In the genomic region with DNA sequence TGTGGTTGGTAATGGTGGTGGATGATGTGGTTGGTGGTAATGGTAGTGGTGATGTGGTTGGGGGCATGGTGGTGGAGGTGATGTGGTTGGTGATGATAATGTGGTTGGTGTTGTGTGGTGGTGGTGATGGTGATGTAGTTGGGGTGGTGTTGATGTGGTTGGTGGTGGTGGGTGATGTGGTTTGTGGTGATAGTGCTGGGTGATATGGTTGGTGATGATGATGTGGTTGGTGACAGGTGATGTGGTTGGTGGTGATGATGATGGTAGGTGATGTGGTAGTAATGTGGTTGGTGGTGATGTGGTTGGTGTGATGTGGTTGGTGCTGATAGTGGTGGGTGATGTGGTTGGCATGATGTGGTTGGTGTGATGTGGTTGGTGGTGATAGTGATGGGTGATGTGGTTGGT, we compare ENCODE assay signal across 22 cellular contexts. TPM values are rescaled to one million over a fixed set of nuclear protein-coding genes. Genes with fewer than 3 reads are reported as not detected.
DNase-seq lines count a peak whose midpoint lies in the region; ATAC-seq, FAIRE-seq and TF ChIP-seq lines count a peak whose summit lies in the region.
"Had no signal": no experiment of that assay in that cellular context is flagged by ENCODE, and none has a peak within 500 bp of the region (broad histone marks: within the 10 kb centered on the region; RNA-seq: fewer than 3 reads in every experiment).

No MANE protein-coding gene starts in this region.

- peaks cover 19% of the 10 kb centered on the region for H3K27me3 Mint-ChIP-seq in activated CD8-positive, alpha-beta T cell treated with anti-CD3 and anti-CD28 coated beads, Interleukin-2, amount 10 ng/mL, durations not matched to agents 7 days and 5 days (ENCODE audit: low read depth)
- H3K27me3 Mint-ChIP-seq in activated CD8-positive, alpha-beta T cell treated with anti-CD3 and anti-CD28 coated beads for 36 hours: peaks cover 16% of the 10 kb centered on the region

- POLR2A ChIA-PET in activated CD8-positive, alpha-beta T cell treated with anti-CD3 and anti-CD28 coated beads, Interleukin-2, amount 10 ng/mL, durations not matched to agents 7 days and 5 days (lab: Charles Lee): no interaction called here
- POLR2A ChIA-PET in activated CD8-positive, alpha-beta T cell treated with anti-CD3 and anti-CD28 coated beads for 36 hours (lab: Charles Lee): no interaction called here
- POLR2A ChIA-PET in RWPE1 (lab: Yijun Ruan, JAX; ENCODE audit: low non-redundant PET): no interaction called here
- POLR2A ChIA-PET in H1 (lab: Charles Lee; ENCODE audit: partially characterized antibody): no interaction called here

- H3K23me2 ChIP-seq in H1 (ENCODE audit: low read depth, low read length): peaks cover 21% of the 10 kb centered on the region; the same call in 1 of the 2 replicates

- TF ChIP-seq RAD21 in H1 (IDR thresholded peaks at IDR 0.05 in 1 of 2, conservative IDR thresholded peaks at IDR 0.05 in 1 of 2; ENCODE audit: low read depth in 2 of 2, low read length in 2 of 2): no peak

- H4K8ac ChIP-seq in H1 (ENCODE audit: extremely low read depth, insufficient read depth, low read length) (no peak overlapping the region), trophoblast cell (ENCODE audit: low read depth, low read length) (no peak overlapping the region)

- H3K14ac ChIP-seq in H1 (ENCODE audit: insufficient read length): no peak overlapping the region
- H3K14ac ChIP-seq in trophoblast cell (ENCODE audit: low read length): no peak overlapping the region

- H4K12ac ChIP-seq in trophoblast cell (ENCODE audit: low read depth, low read length): no peak overlapping the region

- no peak overlapping the region for H3K4me2 ChIP-seq in H1 (ENCODE audit: insufficient read depth in 1 of 2, low read depth in 2 of 2, low read length in 2 of 2)
- H3K4me2 ChIP-seq in trophoblast cell (ENCODE audit: low read length): no peak overlapping the region
- H3K4me2 ChIP-seq: KMS-11 had no signal

- no peak overlapping the region for H4K5ac ChIP-seq in H1 (ENCODE audit: insufficient read length, low read depth, low read length)

- peak overlapping the region; percentile 93 for H3K56ac ChIP-seq in H1 (replicated peaks; ENCODE audit: insufficient read length, low read depth, low read length)

- H3K4me3 Mint-ChIP-seq in activated CD8-positive, alpha-beta T cell treated with anti-CD3 and anti-CD28 coated beads, Interleukin-2, amount 10 ng/mL, durations not matched to agents 7 days and 5 days: no peak overlapping the region
- no peak overlapping the region for H3K4me3 Mint-ChIP-seq in activated CD8-positive, alpha-beta T cell treated with anti-CD3 and anti-CD28 coated beads for 36 hours
- H3K4me3 Mint-ChIP-seq: B cell, H9 had no signal

- H3K4me1 Mint-ChIP-seq in activated CD8-positive, alpha-beta T cell treated with anti-CD3 and anti-CD28 coated beads, Interleukin-2, amount 10 ng/mL, durations not matched to agents 7 days and 5 days (ENCODE audit: low read depth): peaks cover 12% of the 10 kb centered on the region
- peaks cover 7% of the 10 kb centered on the region for H3K4me1 Mint-ChIP-seq in activated CD8-positive, alpha-beta T cell treated with anti-CD3 and anti-CD28 coated beads for 36 hours (ENCODE audit: low read depth)

- no peak overlapping the region for H3K27ac Mint-ChIP-seq in activated CD8-positive, alpha-beta T cell treated with anti-CD3 and anti-CD28 coated beads, Interleukin-2, amount 10 ng/mL, durations not matched to agents 7 days and 5 days
- H3K27ac Mint-ChIP-seq in activated CD8-positive, alpha-beta T cell treated with anti-CD3 and anti-CD28 coated beads for 36 hours: no peak overlapping the region
- H3K27ac Mint-ChIP-seq: B cell, H9 had no signal

- H3K79me2 ChIP-seq in H1 (ENCODE audit: control insufficient read depth in 1 of 2, insufficient read depth in 2 of 2, low read length in 2 of 2) (no peaks in the 10 kb centered on the region), trophoblast cell (ENCODE audit: control insufficient read depth, insufficient read depth, low read length, poor library complexity) (no peaks in the 10 kb centered on the region)

- ATAC-seq in activated CD8-positive, alpha-beta T cell treated with anti-CD3 and anti-CD28 coated beads, Interleukin-2, amount 10 ng/mL, durations not matched to agents 7 days and 5 days: no peak
- ATAC-seq in activated CD8-positive, alpha-beta T cell treated with anti-CD3 and anti-CD28 coated beads for 36 hours: no peak

- no peak for TF ChIP-seq CTCF in activated CD8-positive, alpha-beta T cell treated with anti-CD3 and anti-CD28 coated beads for 36 hours (IDR thresholded peaks at IDR 0.05)
- TF ChIP-seq CTCF in RWPE1 (conservative IDR thresholded peaks at IDR 0.05; ENCODE audit: low read depth) (no peak), H1 (IDR thresholded peaks at IDR 0.05; ENCODE audit: control extremely low read depth in 1 of 3, insufficient read depth in 1 of 3, low read depth in 1 of 3, low read length in 3 of 3) (no peak)

- H2AK5ac ChIP-seq in H1 (ENCODE audit: low read depth, low read length) (peak overlapping the region; percentile 32; the same call in 1 of the 2 replicates), trophoblast cell (ENCODE audit: low read length) (no peak overlapping the region)

- H3K36me3 ChIP-seq in H1 (ENCODE audit: control insufficient read depth in 2 of 4, insufficient read depth in 4 of 4, low read length in 3 of 4): no peaks in the 10 kb centered on the region
- H3K36me3 ChIP-seq in trophoblast cell (ENCODE audit: control insufficient read depth in 1 of 2, insufficient read depth in 2 of 2, low read length in 2 of 2): no peaks in the 10 kb centered on the region

- H3K23ac ChIP-seq in H1 (ENCODE audit: insufficient read length) (no peak overlapping the region), trophoblast cell (ENCODE audit: low read length) (peak overlapping the region; percentile 24)

- TF ChIP-seq POLR2A in H1 (IDR thresholded peaks at IDR 0.05; ENCODE audit: control extremely low read depth in 1 of 2, low read depth in 2 of 2, low read length in 2 of 2): no peak

- FAIRE-seq in H1 (lab: Jason Lieb, UNC): no peak

- H3K9ac ChIP-seq in H1 (replicated peaks in 1 of 4; ENCODE audit: extremely low read depth in 1 of 4, low read depth in 3 of 4, low read length in 3 of 4): no peak overlapping the region
- H3K9ac ChIP-seq in trophoblast cell (ENCODE audit: low read length): no peak overlapping the region
- H3K9ac ChIP-seq: KMS-11 had no signal

- peak; percentile 44 for DNase-seq in activated CD8-positive, alpha-beta T cell treated with anti-CD3 and anti-CD28 coated beads, Interleukin-2, amount 10 ng/mL, durations not matched to agents 7 days and 5 days
- no peak for DNase-seq in activated CD8-positive, alpha-beta T cell treated with anti-CD3 and anti-CD28 coated beads for 36 hours
- DNase-seq in RWPE1 (ENCODE audit: low spot score) (no peak), H1 (ENCODE audit: low read depth in 1 of 2, low spot score in 2 of 2) (no peak), trophoblast cell (no peak), HT-29 (ENCODE audit: low spot score) (no peak), substantia nigra (lab: John Stamatoyannopoulos, UW) (no peak)
- no peak for DNase-seq in activated CD4-positive, alpha-beta T cell treated with anti-CD3 and anti-CD28 coated beads for 1 hour
- DNase-seq: DMS 273 treated with DMSO at 0.1 percent for 48 hours, DND-41, H9, NCI-H1417 treated with DMSO at 0.1 percent for 48 hours, NCI-H187 treated with DMSO at 0.1 percent for 48 hours, NCI-H2227 treated with DMSO at 0.1 percent for 48 hours, NCI-H510A treated with DMSO at 0.1 percent for 48 hours, NCI-H774, OCI-M1, RPMI8226, SIG-M5 had no signal

- no peak overlapping the region for H3K18ac ChIP-seq in H1 (ENCODE audit: extremely low read depth, low read length)
- H3K18ac ChIP-seq in trophoblast cell (ENCODE audit: low read length): no peak overlapping the region

- TF ChIP-seq EP300 in H1 (IDR thresholded peaks at IDR 0.05; ENCODE audit: borderline replicate concordance in 1 of 2, low read depth in 2 of 2, low read length in 2 of 2): no peak

- H4K91ac ChIP-seq in H1 (replicated peaks; ENCODE audit: insufficient read length, low read length): peak overlapping the region; percentile 74
- no peak overlapping the region for H4K91ac ChIP-seq in trophoblast cell (ENCODE audit: low read depth, low read length)

- peak overlapping the region; percentile 91 for H3K27ac ChIP-seq in RWPE1
- H3K27ac ChIP-seq in H1 (ENCODE audit: low read depth, low read length): no peak overlapping the region
- H3K27ac ChIP-seq in trophoblast cell (ENCODE audit: low read depth, low read length): no peak overlapping the region
- no peak overlapping the region for H3K27ac ChIP-seq in substantia nigra (ENCODE audit: low read depth, low read length, poor library complexity, severe bottlenecking)
- H3K27ac ChIP-seq: 22Rv1, KMS-11 had no signal

- H3K9me3 ChIP-seq in H1 (ENCODE audit: insufficient read depth in 2 of 2, low read depth in 1 of 2, low read length in 1 of 2) (peaks cover 0 to 6% of the 10 kb centered on the region in 2 experiments; a peak in 1 of 4 replicates), trophoblast cell (ENCODE audit: insufficient read depth, low read depth, low read length) (peaks cover 14% of the 10 kb centered on the region)

- H3K9me3 Mint-ChIP-seq in activated CD8-positive, alpha-beta T cell treated with anti-CD3 and anti-CD28 coated beads, Interleukin-2, amount 10 ng/mL, durations not matched to agents 7 days and 5 days (ENCODE audit: insufficient read depth): no peaks in the 10 kb centered on the region
- H3K9me3 Mint-ChIP-seq in activated CD8-positive, alpha-beta T cell treated with anti-CD3 and anti-CD28 coated beads for 36 hours: no peaks in the 10 kb centered on the region
- H3K9me3 Mint-ChIP-seq: H9 had no signal

- peaks cover 0 to 9% (median 5%) of the 10 kb centered on the region in 4 experiments; a peak in 4 of 7 replicates for H3K4me1 ChIP-seq in H1 (replicated peaks in 1 of 4; ENCODE audit: control insufficient read depth in 3 of 4, insufficient read depth in 4 of 4, low read length in 3 of 4)
- peaks cover 8 to 12% of the 10 kb centered on the region in 2 experiments for H3K4me1 ChIP-seq in trophoblast cell (ENCODE audit: control insufficient read depth in 1 of 2, insufficient read depth in 2 of 2, low read length in 2 of 2)

- H2BK20ac ChIP-seq in H1 (ENCODE audit: low read length): peak overlapping the region; percentile 15; the same call in 1 of the 2 replicates

- H2BK12ac ChIP-seq in H1 (ENCODE audit: low read depth, low read length) (0 out of 2 replicates have a peak overlapping the region, but pooled peaks have one; percentile 60), trophoblast cell (ENCODE audit: low read length) (no peak overlapping the region)

- H2BK120ac ChIP-seq in H1 (replicated peaks; ENCODE audit: low read depth, low read length) (no peak overlapping the region), trophoblast cell (ENCODE audit: insufficient read depth, low read length, poor library complexity) (no peak overlapping the region)

- no peak overlapping the region for H2AFZ ChIP-seq in H1 (ENCODE audit: low read length)
- H2AFZ ChIP-seq in trophoblast cell (ENCODE audit: insufficient read depth, low read length, poor library complexity): no peak overlapping the region

- no peaks in the 10 kb centered on the region; the same call in 1 of the 2 replicates for H3K79me1 ChIP-seq in H1 (ENCODE audit: low read depth, low read length)
- peaks cover 12% of the 10 kb centered on the region for H3K79me1 ChIP-seq in trophoblast cell (ENCODE audit: low read length)

- no peaks in the 10 kb centered on the region; a peak in 1 of 7 replicates for H3K27me3 ChIP-seq in H1 (replicated peaks in 1 of 4; ENCODE audit: control insufficient read depth in 3 of 4, extremely low read depth in 1 of 4, insufficient read depth in 3 of 4, low read length in 3 of 4)
- no peaks in the 10 kb centered on the region for H3K27me3 ChIP-seq in trophoblast cell (ENCODE audit: insufficient read depth, low read length)

- no peaks in the 10 kb centered on the region for H3K36me3 Mint-ChIP-seq in activated CD8-positive, alpha-beta T cell treated with anti-CD3 and anti-CD28 coated beads, Interleukin-2, amount 10 ng/mL, durations not matched to agents 7 days and 5 days (ENCODE audit: low read depth)
- no peaks in the 10 kb centered on the region for H3K36me3 Mint-ChIP-seq in activated CD8-positive, alpha-beta T cell treated with anti-CD3 and anti-CD28 coated beads for 36 hours (ENCODE audit: low read depth)

- intact Hi-C loops in activated CD8-positive, alpha-beta T cell treated with anti-CD3 and anti-CD28 coated beads for 36 hours (cut with micrococcal nuclease): no loop called here

- H2BK15ac ChIP-seq in H1 (ENCODE audit: low read length): peak overlapping the region; percentile 92

- H3K4me3 ChIP-seq in H1 (ENCODE audit: extremely low read depth in 1 of 4, insufficient read depth in 2 of 4, low read depth in 3 of 4, low read length in 4 of 4) (no peak overlapping the region), trophoblast cell (ENCODE audit: low read depth, low read length) (peak overlapping the region; percentile 62)

- no peak overlapping the region for H2BK5ac ChIP-seq in H1 (ENCODE audit: low read depth, low read length)
- no peak overlapping the region for H2BK5ac ChIP-seq in trophoblast cell (ENCODE audit: low read depth, low read length, poor library complexity)

- CTCF ChIA-PET in activated CD8-positive, alpha-beta T cell treated with anti-CD3 and anti-CD28 coated beads, Interleukin-2, amount 10 ng/mL, durations not matched to agents 7 days and 5 days (lab: Charles Lee): no interaction called here
- CTCF ChIA-PET in activated CD8-positive, alpha-beta T cell treated with anti-CD3 and anti-CD28 coated beads for 36 hours (lab: Charles Lee): no interaction called here
- CTCF ChIA-PET in RWPE1 (lab: Yijun Ruan, JAX): no interaction called here
- CTCF ChIA-PET in H1 (lab: Charles Lee; ENCODE audit: partially characterized antibody): interaction anchor here (1.7 kb wide), 1 partner anchor 15 kb away, joined by 5 read pairs; no protein-coding TSS in a partner anchor

- H4K20me1 ChIP-seq in H1 (replicated peaks in 1 of 2; ENCODE audit: control insufficient read depth in 1 of 2, insufficient read depth in 2 of 2, low read length in 2 of 2): peaks cover 0 to 7% of the 10 kb centered on the region in 2 experiments

- H3K4ac ChIP-seq in H1 (replicated peaks; ENCODE audit: insufficient read length, low read depth, low read length): no peak overlapping the region
- no peak overlapping the region for H3K4ac ChIP-seq in trophoblast cell (ENCODE audit: low read depth, low read length)

RNA-seq across cellular contexts. Expression of gene BAHCC1, which starts 29.4 kb away (rescaled TPM):
- under 1 TPM; 0.87 to 0.91 TPM for total RNA-seq in activated CD8-positive, alpha-beta T cell treated with anti-CD3 and anti-CD28 coated beads, Interleukin-2, amount 10 ng/mL, durations not matched to agents 7 days and 5 days
- total RNA-seq in activated CD8-positive, alpha-beta T cell treated with anti-CD3 and anti-CD28 coated beads for 36 hours: under 1 TPM; 0.40 to 0.65 TPM
- 0.58 and 0.71 TPM in 2 replicates for total RNA-seq in H1 (2021; fragmentation: NEBNext Ultra II Directional; extraction: Animal tissue kit (Norgen Biotek cat#: 25700))
- 0.26 and 0.61 TPM in 2 replicates for polyA plus RNA-seq in H1 (2011; rRNA removed)
- 0.47 TPM for polyA plus RNA-seq in H1 (2011; cell fraction: cytosol; rRNA removed)
- polyA plus RNA-seq in H1 (2011; cell fraction: nucleus; rRNA removed): 2.9 TPM
- 0.44 to 0.98 TPM (median 0.89 TPM) in 4 replicates for polyA plus RNA-seq in H1 (2012, experiment 1 of 2)
- 0.58 TPM for polyA plus RNA-seq in H1 (2012, experiment 2 of 2)
- polyA plus RNA-seq in H1 (2013, experiment 1 of 2): 0.45 TPM
- 0.50 TPM for polyA plus RNA-seq in H1 (2013, experiment 2 of 2)
- polyA minus RNA-seq in H1 (2011; rRNA and poly(A)+ RNA removed): 0.88 and 0.95 TPM in 2 replicates
- polyA minus RNA-seq in H1 (2011; cell fraction: cytosol; rRNA and poly(A)+ RNA removed): 3.2 TPM
- polyA minus RNA-seq in H1 (2011; cell fraction: nucleus; rRNA and poly(A)+ RNA removed): 1.3 TPM
- polyA plus RNA-seq in trophoblast cell (2013): 2.8 and 3.1 TPM in 2 replicates
- 10.4 and 11.6 TPM in 2 replicates for total RNA-seq in HT-29 (2014; rRNA removed; shearing (Covaris generic))
